ENCODE assay signal across 19 cellular contexts in the genomic region with DNA sequence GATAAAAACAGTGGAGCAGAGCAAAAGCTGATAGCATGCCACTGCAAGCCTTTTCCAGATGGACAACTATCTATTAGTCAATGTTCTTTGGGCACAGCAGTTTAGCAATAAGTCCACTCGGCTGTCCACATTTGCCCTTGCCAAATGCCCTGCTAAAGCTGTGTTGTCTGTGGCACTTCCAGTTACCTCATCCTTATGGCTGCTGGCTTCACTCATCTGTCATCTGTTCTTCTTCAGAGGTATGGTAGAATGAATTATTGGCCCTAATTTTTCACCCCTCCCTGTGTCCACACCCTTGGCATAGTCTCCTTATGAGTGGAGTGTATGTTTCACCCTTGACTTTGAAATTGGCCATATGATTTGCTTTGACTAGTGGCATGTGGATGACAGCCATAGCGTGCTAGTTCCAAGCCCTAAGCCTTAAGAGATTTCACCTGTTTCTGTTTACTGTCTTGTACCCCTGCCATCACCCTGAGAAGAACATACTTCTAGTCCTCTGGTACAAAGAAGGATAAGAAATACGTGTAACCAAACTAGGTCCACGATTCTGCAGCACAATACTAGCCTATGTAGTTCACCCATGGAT.
"Had no signal": no experiment of that assay in that cellular context is flagged by ENCODE, and none has a peak within 500 bp of the region (broad histone marks: within the 10 kb centered on the region; RNA-seq: fewer than 3 reads in every experiment).

No MANE protein-coding gene starts in this region.

- H3K4me3 Mint-ChIP-seq: endodermal cell; memory B cell; natural killer cell; stimulated activated effector memory CD8-positive, alpha-beta T cell treated with anti-CD3 and anti-CD28 coated beads, Interleukin-12 subunit alpha, Interleukin-12 subunit beta, amount 100 ng/mL, for 72 hours; type B pancreatic cell had no signal

- H3K9me3 Mint-ChIP-seq: endodermal cell; memory B cell; natural killer cell; stimulated activated effector memory CD8-positive, alpha-beta T cell treated with anti-CD3 and anti-CD28 coated beads, Interleukin-12 subunit alpha, Interleukin-12 subunit beta, amount 100 ng/mL, for 72 hours; type B pancreatic cell had no signal

- H3K36me3 ChIP-seq: esophagus squamous epithelium, ovary, right lobe of liver, stomach, thyroid gland had no signal

- H3K4me1 Mint-ChIP-seq: endodermal cell; natural killer cell; stimulated activated effector memory CD8-positive, alpha-beta T cell treated with anti-CD3 and anti-CD28 coated beads, Interleukin-12 subunit alpha, Interleukin-12 subunit beta, amount 100 ng/mL, for 72 hours had no signal

- H3K36me3 Mint-ChIP-seq: memory B cell; natural killer cell; stimulated activated effector memory CD8-positive, alpha-beta T cell treated with anti-CD3 and anti-CD28 coated beads, Interleukin-12 subunit alpha, Interleukin-12 subunit beta, amount 100 ng/mL, for 72 hours; type B pancreatic cell had no signal

- ATAC-seq: natural killer cell; stimulated activated effector memory CD8-positive, alpha-beta T cell treated with anti-CD3 and anti-CD28 coated beads, Interleukin-12 subunit alpha, Interleukin-12 subunit beta, amount 100 ng/mL, for 72 hours had no signal

- H3K4me1 ChIP-seq: esophagus squamous epithelium, right lobe of liver, thyroid gland had no signal

- H3K27ac Mint-ChIP-seq: endodermal cell; memory B cell; natural killer cell; stimulated activated effector memory CD8-positive, alpha-beta T cell treated with anti-CD3 and anti-CD28 coated beads, Interleukin-12 subunit alpha, Interleukin-12 subunit beta, amount 100 ng/mL, for 72 hours; type B pancreatic cell had no signal

- H3K4me3 ChIP-seq: dorsolateral prefrontal cortex, esophagus squamous epithelium, lung, ovary, right lobe of liver, stomach, thyroid gland had no signal

- DNase-seq: dorsolateral prefrontal cortex; effector CD4-positive, alpha-beta T cell; endodermal cell; esophagus squamous epithelium; head of caudate nucleus; natural killer cell; occipital lobe; ovary; right lobe of liver; stimulated activated CD4-positive, alpha-beta T cell treated with anti-CD3 and anti-CD28 coated beads, Interleukin-2, amount 100 ng/mL, for 24 hours; stimulated activated CD4-positive, alpha-beta T cell treated with anti-CD3 and anti-CD28 coated beads, Interleukin-4, amount 100 ng/mL, for 24 hours; stimulated activated naive CD4-positive, alpha-beta T cell treated with Interleukin-2 at 50 U/mL for 16 hours; stomach; thyroid gland had no signal

- H3K27me3 ChIP-seq: dorsolateral prefrontal cortex, esophagus squamous epithelium, ovary, right lobe of liver, stomach, thyroid gland had no signal

- H3K9me3 ChIP-seq: esophagus squamous epithelium, ovary, right lobe of liver, stomach, thyroid gland had no signal

- H3K27ac ChIP-seq: epithelial cell of prostate, esophagus squamous epithelium, ovary, right lobe of liver, stomach, thyroid gland had no signal
